In the genomic region with DNA sequence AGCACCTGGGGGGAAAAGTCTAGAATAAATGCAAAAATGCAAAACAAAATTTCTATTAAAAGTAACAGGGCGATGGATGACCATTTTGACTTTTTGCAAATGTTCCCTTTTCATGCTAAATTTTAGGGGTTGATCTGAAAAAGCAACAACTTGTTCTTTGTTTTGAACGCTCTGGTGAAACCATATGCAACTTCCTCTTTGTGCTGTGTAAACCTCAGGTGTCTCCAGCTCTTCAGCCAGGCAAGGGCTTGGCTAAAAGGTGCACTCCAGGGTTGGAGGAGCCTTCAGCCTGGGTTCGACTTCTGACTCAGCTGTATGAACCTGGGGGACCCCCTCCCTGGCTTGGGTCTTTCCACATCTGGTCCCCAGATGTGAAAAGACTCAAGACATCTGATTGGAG, we compare ENCODE assay signal across 11 cellular contexts. TPM values are rescaled to one million over a fixed set of nuclear protein-coding genes. Genes with fewer than 3 reads are reported as not detected.
DNase-seq lines count a peak whose midpoint lies in the region; ATAC-seq, FAIRE-seq and TF ChIP-seq lines count a peak whose summit lies in the region.
"Had no signal": no experiment of that assay in that cellular context is flagged by ENCODE, and none has a peak within 500 bp of the region (broad histone marks: within the 10 kb centered on the region; RNA-seq: fewer than 3 reads in every experiment).

No MANE protein-coding gene starts in this region.

- no peaks in the 10 kb centered on the region for H3K9me2 ChIP-seq in Karpas-422 (replicated peaks; ENCODE audit: insufficient read depth, low read length)

- H3K27me3 ChIP-seq in Karpas-422 (ENCODE audit: low read length) = no peaks in the 10 kb centered on the region
- no peaks in the 10 kb centered on the region for H3K27me3 ChIP-seq in right lobe of liver
- no peaks in the 10 kb centered on the region for H3K27me3 ChIP-seq in mesendoderm (ENCODE audit: insufficient read depth, low read length, poor library complexity)

- no peak overlapping the region for H2BK5ac ChIP-seq in mesendoderm (ENCODE audit: low read length)

- peak overlapping the region; percentile 78 for H3K4me3 Mint-ChIP-seq in memory B cell
- H3K4me3 Mint-ChIP-seq: activated T-cell treated with anti-CD3 and anti-CD28 coated beads, Interleukin-2, amount 50 U/mL, for 4 hours had no signal

- no peak overlapping the region for H4K8ac ChIP-seq in mesendoderm (ENCODE audit: low read depth, low read length)

- peaks cover 63% of the 10 kb centered on the region for H3K4me1 Mint-ChIP-seq in memory B cell

- intact Hi-C loops in right lobe of liver (cut with DNase I) = no loop called here

- no peaks in the 10 kb centered on the region for H3K27me3 Mint-ChIP-seq in memory B cell

- H2BK15ac ChIP-seq in mesendoderm (replicated peaks; ENCODE audit: low read depth) = no peak overlapping the region

- H3K27ac Mint-ChIP-seq in memory B cell = peak overlapping the region; percentile 94

- DNase-seq in GM18507 (ENCODE audit: extremely low spot score, insufficient read length, low read depth) = no peak
- peak; percentile 95 for DNase-seq in Karpas-422
- peak; percentile 50 to 58 for DNase-seq in memory B cell (ENCODE audit: low spot score in 2 of 2)
- no peak for DNase-seq in NCI-H1105 treated with DMSO at 0.1 percent for 48 hours (lab: John Stamatoyannopoulos, UW)
- DNase-seq in T-helper 9 cell = no peak
- no peak for DNase-seq in right lobe of liver
- DNase-seq in mesendoderm = no peak
- DNase-seq: activated T-cell treated with anti-CD3 and anti-CD28 coated beads, Interleukin-2, amount 50 U/mL, for 4 hours had no signal

- peak overlapping the region; percentile 75 for H3K4me2 ChIP-seq in Karpas-422 (ENCODE audit: low read depth, low read length, poor library complexity, severe bottlenecking)
- H3K4me2 ChIP-seq in mesendoderm (ENCODE audit: low read length) = no peak overlapping the region

- H3K23ac ChIP-seq in mesendoderm (ENCODE audit: low read length) = no peak overlapping the region

- H3K79me2 ChIP-seq in Karpas-422 (ENCODE audit: low read length) = peaks cover 48% of the 10 kb centered on the region
- no peaks in the 10 kb centered on the region for H3K79me2 ChIP-seq in mesendoderm (ENCODE audit: control insufficient read depth, insufficient read depth, low read length)

- ATAC-seq in GM21529 (IDR thresholded peaks at IDR 0.05; ENCODE audit: unreplicated experiment) = peak; percentile 65
- ATAC-seq in memory B cell (ENCODE audit: low read depth) = peak; percentile 61
- no peak for ATAC-seq in right lobe of liver
- ATAC-seq: activated T-cell treated with anti-CD3 and anti-CD28 coated beads, Interleukin-2, amount 50 U/mL, for 4 hours had no signal

- no peak overlapping the region for H2BK120ac ChIP-seq in mesendoderm (ENCODE audit: low read depth, low read length)

- H2AK5ac ChIP-seq in mesendoderm (ENCODE audit: low read length) = no peak overlapping the region

- H3K4me1 ChIP-seq in Karpas-422 (ENCODE audit: low read length) = peaks cover 100% of the 10 kb centered on the region
- H3K4me1 ChIP-seq in right lobe of liver = peaks cover 0 to 24% (median 0%) of the 10 kb centered on the region in 4 donors
- no peaks in the 10 kb centered on the region for H3K4me1 ChIP-seq in mesendoderm (ENCODE audit: control insufficient read depth, low read depth, low read length)

- no peaks in the 10 kb centered on the region for H3K79me1 ChIP-seq in mesendoderm (ENCODE audit: low read length)

- H3K56ac ChIP-seq in mesendoderm (ENCODE audit: low read length) = no peak overlapping the region

- H3K36me3 ChIP-seq in Karpas-422 (ENCODE audit: insufficient read depth, low read length) = peaks cover 75% of the 10 kb centered on the region
- peaks cover 0 to 34% (median 15%) of the 10 kb centered on the region in 4 donors for H3K36me3 ChIP-seq in right lobe of liver
- no peaks in the 10 kb centered on the region for H3K36me3 ChIP-seq in mesendoderm (ENCODE audit: control insufficient read depth, insufficient read depth, low read length)

- no peak for TF ChIP-seq POLR2A in right lobe of liver (IDR thresholded peaks at IDR 0.05)

- 59% methylated on average over 3 of the region's 3 CpGs for WGBS in right lobe of liver (ENCODE audit: insufficient coverage, low coverage, low lambda C conversion rate, missing lambda C conversion rate)
- no CpG with 5 or more reads among the region's 3 CpGs for WGBS in mesendoderm (ENCODE audit: extremely low coverage, insufficient coverage, low lambda C conversion rate)

- H3K36me3 Mint-ChIP-seq in memory B cell = peaks cover 69% of the 10 kb centered on the region

- H3K27ac ChIP-seq in Karpas-422 (ENCODE audit: low read length) (peak overlapping the region; percentile 99), right lobe of liver (peak overlapping the region in 1 of 3 donors; percentile 21), mesendoderm (ENCODE audit: low read depth, low read length) (no peak overlapping the region)

- no peak overlapping the region for H3K18ac ChIP-seq in mesendoderm (ENCODE audit: low read length)

- H3K4me3 ChIP-seq in Karpas-422 (ENCODE audit: low read length) = peak overlapping the region; percentile 55
- H3K4me3 ChIP-seq in right lobe of liver = no peak overlapping the region
- no peak overlapping the region for H3K4me3 ChIP-seq in mesendoderm (ENCODE audit: low read length)

- H3K9me3 ChIP-seq in Karpas-422 (ENCODE audit: low read length) (no peaks in the 10 kb centered on the region), right lobe of liver (no peaks in the 10 kb centered on the region)

- TF ChIP-seq CTCF in right lobe of liver (IDR thresholded peaks at IDR 0.05) = no peak

- FAIRE-seq in GM18507 (lab: Jason Lieb, UNC) = peak; percentile 82
- FAIRE-seq: G401.6 had no signal

- H3K9ac ChIP-seq in Karpas-422 (ENCODE audit: low read length) (peak overlapping the region; percentile 70), mesendoderm (ENCODE audit: low read length) (no peak overlapping the region)

- no peak overlapping the region for H3K4ac ChIP-seq in mesendoderm (ENCODE audit: low read depth, low read length)

- no peaks in the 10 kb centered on the region for H3K9me3 Mint-ChIP-seq in memory B cell
- H3K9me3 Mint-ChIP-seq: activated T-cell treated with anti-CD3 and anti-CD28 coated beads, Interleukin-2, amount 50 U/mL, for 4 hours had no signal

- peaks cover 22% of the 10 kb centered on the region; the same call in 1 of the 2 replicates for H4K20me1 ChIP-seq in Karpas-422 (ENCODE audit: insufficient read depth, low read depth, low read length)

- H2AFZ ChIP-seq in Karpas-422 (ENCODE audit: low read length) = no peak overlapping the region

- H4K5ac ChIP-seq in mesendoderm (ENCODE audit: low read length) = no peak overlapping the region

RNA-seq across cellular contexts. Expression of gene IRF8, which starts 9.5 kb away (rescaled TPM):
- 285 and 592 TPM in 2 replicates for total RNA-seq in Karpas-422 (2014; rRNA removed; shearing (Covaris generic); ENCODE audit: low replicate concordance)
- total RNA-seq in right lobe of liver = 10 to 100 TPM in 5 of 6 experiments, 1 to 10 TPM in 1; 4.8 to 19.6 (median 14.6) TPM
- polyA plus RNA-seq in mesendoderm (2013, experiment 1 of 2) = 0.07 TPM
- 0.07 TPM for polyA plus RNA-seq in mesendoderm (2013, experiment 2 of 2)
- total RNA-seq: RPMI7951 had no signal

Comparison
In these comparisons a context has a peak if more than half of its experiments do, and no peak if none do; other contexts are left out.
1. DNase-seq: peak in Karpas-422 (single experiment) and memory B cell (2 of 2); none in GM18507 (single experiment), NCI-H1105 treated with DMSO at 0.1 percent for 48 hours (single experiment), T-helper 9 cell (single experiment), right lobe of liver (0 of 3) and mesendoderm (single experiment).
2. ATAC-seq: peak in GM21529 (single experiment) and memory B cell (single experiment); none in right lobe of liver (0 of 4).
3. RNA of gene IRF8, which starts 9.5 kb away (total RNA-seq): 285 to 592 TPM in Karpas-422; 4.8 to 19.6 TPM in right lobe of liver; every median in the first group is over 10 times any median in the second.